1 cellular context compared by ENCODE assay signal in genomic region chr4:56320293-56320692, GRCh38.
TF ChIP-seq lines count a peak whose summit lies in the region.

No MANE protein-coding gene starts in this region.

TF ChIP-seq in IMR-90, 13 proteins besides CTCF, POLR2A, EP300 and RAD21:
- TF ChIP-seq RCOR1 (IDR thresholded peaks at IDR 0.05; ENCODE audit: insufficient replicate concordance, low read length), result no peak
- peak; percentile 79 for TF ChIP-seq CEBPB (IDR thresholded peaks at IDR 0.05; ENCODE audit: low read depth, low read length)
- peak; percentile 9; the same call in 1 of the 2 replicates for TF ChIP-seq FOS (IDR thresholded peaks at IDR 0.05; ENCODE audit: low read depth, low read length)
- no peak for TF ChIP-seq ELK1 (IDR thresholded peaks at IDR 0.05; ENCODE audit: borderline replicate concordance, low read depth, low read length)
- TF ChIP-seq MAZ (IDR thresholded peaks at IDR 0.05; ENCODE audit: borderline replicate concordance, low read depth, low read length), result no peak
- TF ChIP-seq USF2 (IDR thresholded peaks at IDR 0.05; ENCODE audit: low read depth, low read length), result no peak
- TF ChIP-seq RFX5 (IDR thresholded peaks at IDR 0.05; ENCODE audit: low read depth, low read length), result no peak
- TF ChIP-seq BHLHE40 (IDR thresholded peaks at IDR 0.05; ENCODE audit: low read depth, low read length), result no peak
- TF ChIP-seq NFE2L2 (IDR thresholded peaks at IDR 0.05; ENCODE audit: low read depth, low read length), result no peak
- no peak for TF ChIP-seq MXI1 (IDR thresholded peaks at IDR 0.05; ENCODE audit: borderline replicate concordance, low read depth, low read length)
- TF ChIP-seq SMC3 (IDR thresholded peaks at IDR 0.05; ENCODE audit: low read depth, low read length), result no peak
- no peak for TF ChIP-seq MAFK (IDR thresholded peaks at IDR 0.05; ENCODE audit: low read depth, low read length)
- TF ChIP-seq CHD1 (IDR thresholded peaks at IDR 0.05; ENCODE audit: low read depth, low read length), result no peak
